ENCODE assay signal across 8 cellular contexts in genomic region chrX:76172325-76172887, GRCh38. TPM values are rescaled to one million over a fixed set of nuclear protein-coding genes. Genes with fewer than 3 reads are reported as not detected.
A peak's percentile ranks its signal among the peaks of the same experiment; 100 is the strongest.
DNase-seq lines count a peak whose midpoint lies in the region; ATAC-seq and TF ChIP-seq lines count a peak whose summit lies in the region.

No MANE protein-coding gene starts in this region.

- intact Hi-C loops in prostate gland (cut with DNase I): no loop called here

- H3K4me3 ChIP-seq in BLaER1 (peak overlapping the region; percentile 72), H7 (ENCODE audit: insufficient read depth, low read depth, low read length) (peak overlapping the region; percentile 64), foreskin fibroblast (ENCODE audit: low read depth in 1 of 2, low read length in 2 of 2) (peak overlapping the region; percentile 67 to 79), prostate gland (peak overlapping the region; percentile 47 to 55)

- POLR2A ChIA-PET in T-cell (lab: Charles Lee): interaction anchor here in 1 of 2 donors (0.5 to 1.0 kb wide), 2 partner anchors 23 to 1560 kb away, joined by 3 to 4 read pairs; no protein-coding TSS in a partner anchor

- H3K9me3 ChIP-seq in BLaER1 (no peaks in the 10 kb centered on the region), prostate gland (no peaks in the 10 kb centered on the region)

- H3K36me3 ChIP-seq in BLaER1 (peaks cover 14% of the 10 kb centered on the region), H7 (replicated peaks; ENCODE audit: control insufficient read depth, insufficient read depth, low read length) (peaks cover 2% of the 10 kb centered on the region), prostate gland (no peaks in the 10 kb centered on the region)

- H3K9me3 Mint-ChIP-seq in T-cell: no peaks in the 10 kb centered on the region

- no peak for TF ChIP-seq CTCF in foreskin fibroblast (IDR thresholded peaks at IDR 0.05; ENCODE audit: low read depth, low read length)
- no peak for TF ChIP-seq CTCF in prostate gland (IDR thresholded peaks at IDR 0.05)

- WGBS in prostate gland: 1% methylated on average over 9 of the region's 9 CpGs

- peak overlapping the region; percentile 94 to 97 for H3K27ac Mint-ChIP-seq in T-cell

- H3K27me3 ChIP-seq in BLaER1 (peaks cover 91% of the 10 kb centered on the region), H7 (ENCODE audit: control insufficient read depth, insufficient read depth, low read length) (no peaks in the 10 kb centered on the region), prostate gland (replicated peaks; ENCODE audit: insufficient read depth) (no peaks in the 10 kb centered on the region)

- H3K27ac ChIP-seq in BLaER1 (no peak overlapping the region), prostate gland (peak overlapping the region; percentile 83 to 84)

- CTCF ChIA-PET in T-cell (lab: Charles Lee): interaction anchor here (0.7 to 2.1 kb wide), 3 partner anchors 10 to 24 kb away, joined by 3 to 5 read pairs (median 3); no protein-coding TSS in a partner anchor

- H4K20me1 ChIP-seq in BLaER1: no peaks in the 10 kb centered on the region; the same call in 1 of the 2 replicates

- peaks cover 17% of the 10 kb centered on the region for H3K36me3 Mint-ChIP-seq in T-cell

- H3K4me2 ChIP-seq in BLaER1: peak overlapping the region; percentile 68

- H3K4me1 ChIP-seq in BLaER1 (peaks cover 16% of the 10 kb centered on the region), prostate gland (replicated peaks) (no peaks in the 10 kb centered on the region)

- H3K4me3 Mint-ChIP-seq in T-cell: peak overlapping the region; percentile 88 to 96 (median 92)

- no peak for TF ChIP-seq POLR2A in prostate gland (IDR thresholded peaks at IDR 0.05)

- peaks cover 0 to 28% of the 10 kb centered on the region in 2 donors for H3K27me3 Mint-ChIP-seq in T-cell

- peak; percentile 50 to 62 (median 54) for ATAC-seq in T-cell (replicated peaks in 1 of 4)

- DNase-seq in H7: no peak
- DNase-seq in T-cell: peak in 1 of 34 experiments; percentile 12
- DNase-seq in foreskin fibroblast: no peak
- DNase-seq in prostate gland (ENCODE audit: low spot score): no peak
- DNase-seq in NCI-H2107 (lab: John Stamatoyannopoulos, UW): no peak
- no peak for DNase-seq in RKO (ENCODE audit: low spot score)
- no peak for DNase-seq in GF-D8 (lab: John Stamatoyannopoulos, UW)

- peaks cover 44 to 65% (median 54%) of the 10 kb centered on the region in 3 donors for H3K4me1 Mint-ChIP-seq in T-cell

- H3K9ac ChIP-seq in BLaER1: peak overlapping the region; percentile 81; the same call in 1 of the 2 replicates

RNA-seq across cellular contexts. Expression of gene PBDC1, which starts 0.5 kb away (rescaled TPM):
- total RNA-seq in H7 (2014; rRNA removed; shearing (Covaris generic)): 11.2 and 16.8 TPM in 2 replicates
- total RNA-seq in T-cell (10 to 100 TPM; 16.6 to 29.2 (median 24.2) TPM), prostate gland (10 to 100 TPM; 20.6 to 22.7 TPM)
